8 cellular contexts compared by ENCODE assay signal in genomic region chr19:42313096-42313839, GRCh38. TPM values are rescaled to one million over a fixed set of nuclear protein-coding genes. Genes with fewer than 3 reads are reported as not detected.
A peak's percentile ranks its signal among the peaks of the same experiment; 100 is the strongest.
DNase-seq lines count a peak whose midpoint lies in the region; ATAC-seq and TF ChIP-seq lines count a peak whose summit lies in the region.

Gene TMEM145 (plus strand): TSS chr19:42313309. CDS start chr19:42313377, 68 bp downstream.

- no peak for TF ChIP-seq RAD21 in Ishikawa (IDR thresholded peaks at IDR 0.05; ENCODE audit: low read depth)

- no peak for TF ChIP-seq EP300 in Ishikawa (IDR thresholded peaks at IDR 0.05; ENCODE audit: borderline replicate concordance)

- H3K9me3 ChIP-seq in SJCRH30 (replicated peaks) = no peaks in the 10 kb centered on the region
- H3K9me3 ChIP-seq in smooth muscle cell (replicated peaks; ENCODE audit: low read depth) = no peaks in the 10 kb centered on the region

- DNase-seq in EH (ENCODE audit: low read depth) = peak; percentile 63
- DNase-seq in SJCRH30 = peak; percentile 55 to 64
- DNase-seq in caudate nucleus (lab: John Stamatoyannopoulos, UW) = peak in 34 of 61 donors; percentile 3 to 68 (median 40)
- DNase-seq in iris pigment epithelial cell (ENCODE audit: low read depth) = peak; percentile 54
- DNase-seq in smooth muscle cell (lab: John Stamatoyannopoulos, UW; ENCODE audit: unreplicated experiment) = peak; percentile 25

- H3K9ac ChIP-seq in smooth muscle cell (ENCODE audit: low read depth) = no peak within 1 kb of the TSS

- ATAC-seq in HG02798 (IDR thresholded peaks at IDR 0.05; ENCODE audit: poor library complexity, unreplicated experiment) (no peak), GM19463 (IDR thresholded peaks at IDR 0.05; ENCODE audit: unreplicated experiment) (no peak)

- no peak for TF ChIP-seq CTCF in smooth muscle cell (IDR thresholded peaks at IDR 0.05; ENCODE audit: borderline replicate concordance, insufficient read depth, poor library complexity, severe bottlenecking)

- H3K4me3 ChIP-seq in SJCRH30 = peak within 1 kb of the TSS; percentile 52
- peak within 1 kb of the TSS; percentile 66 for H3K4me3 ChIP-seq in smooth muscle cell

- no peaks in the 10 kb centered on the region for H3F3A ChIP-seq in smooth muscle cell (ENCODE audit: low read depth)

- H4K20me1 ChIP-seq in smooth muscle cell (ENCODE audit: low read depth) = no peaks in the 10 kb centered on the region

- no peak within 1 kb of the TSS for H3K27ac ChIP-seq in SJCRH30
- H3K27ac ChIP-seq in caudate nucleus (ENCODE audit: low read depth, low read length) = peak within 1 kb of the TSS; percentile 44
- H3K27ac ChIP-seq in smooth muscle cell (ENCODE audit: low read depth) = no peak within 1 kb of the TSS

- no peak within 1 kb of the TSS for H2AFZ ChIP-seq in smooth muscle cell (ENCODE audit: low read depth)

- H3K27me3 ChIP-seq in SJCRH30 (peaks cover 11% of the 10 kb centered on the region; the same call in 1 of the 2 replicates), smooth muscle cell (ENCODE audit: low read depth) (peaks cover 23% of the 10 kb centered on the region)

- H3K36me3 ChIP-seq in SJCRH30 (no peaks in the 10 kb centered on the region), smooth muscle cell (ENCODE audit: low read depth) (no peaks in the 10 kb centered on the region)

- WGBS in smooth muscle cell (ENCODE audit: low lambda C conversion rate) = 1% methylated on average over 42 of the region's 67 CpGs

- peaks cover 3% of the 10 kb centered on the region; the same call in 1 of the 2 replicates for H3K4me1 ChIP-seq in SJCRH30
- H3K4me1 ChIP-seq in smooth muscle cell (ENCODE audit: low read depth) = no peaks in the 10 kb centered on the region

- peak within 1 kb of the TSS; percentile 99 for H3K4me2 ChIP-seq in smooth muscle cell

- no peaks in the 10 kb centered on the region for H3K79me2 ChIP-seq in smooth muscle cell (ENCODE audit: low read depth)

TF ChIP-seq in Ishikawa, 13 proteins besides CTCF, POLR2A, EP300 and RAD21:
- TF ChIP-seq ZBTB7A (IDR thresholded peaks at IDR 0.05; ENCODE audit: low read depth) (peak; percentile 85), EGR1 (IDR thresholded peaks at IDR 0.05) (no peak), REST (IDR thresholded peaks at IDR 0.05; ENCODE audit: low read depth) (peak; percentile 88), CEBPB (IDR thresholded peaks at IDR 0.05) (no peak), TCF12 (IDR thresholded peaks at IDR 0.05; ENCODE audit: low read depth) (no peak), FOXM1 (IDR thresholded peaks at IDR 0.05; ENCODE audit: borderline replicate concordance, low read depth) (no peak), YY1 (IDR thresholded peaks at IDR 0.05; ENCODE audit: low read depth) (no peak), TAF1 (IDR thresholded peaks at IDR 0.05; ENCODE audit: low read depth) (no peak), CREB1 (IDR thresholded peaks at IDR 0.05; ENCODE audit: low read depth) (no peak), USF1 (IDR thresholded peaks at IDR 0.05) (no peak), TEAD4 (IDR thresholded peaks at IDR 0.05) (no peak), MAX (IDR thresholded peaks at IDR 0.05) (peak; percentile 40; the same call in 1 of the 2 replicates), NFIC (IDR thresholded peaks at IDR 0.05) (no peak)

RNA-seq across cellular contexts. Expression of gene TMEM145, which starts in this region (rescaled TPM):
- 0.85 TPM in 1 of 2 replicates, not detected in the other for total RNA-seq in SJCRH30 (2014; rRNA removed; shearing (Covaris generic))
- not detected in 2 replicates for total RNA-seq in smooth muscle cell
- polyA plus RNA-seq in smooth muscle cell = 0.09 and 0.11 TPM in 2 replicates

Comparison
In these comparisons a context has a peak if more than half of its experiments do, and no peak if none do; other contexts are left out.
1. Peak in DNase-seq and H3K4me3 ChIP-seq in SJCRH30; RNA of the gene not detected or under 1 TPM.
2. Peak in DNase-seq, H3K4me3 ChIP-seq and H3K4me2 ChIP-seq in smooth muscle cell; RNA of the gene not detected or under 1 TPM.